ENCODE assay signal across 8 cellular contexts in the genomic region with DNA sequence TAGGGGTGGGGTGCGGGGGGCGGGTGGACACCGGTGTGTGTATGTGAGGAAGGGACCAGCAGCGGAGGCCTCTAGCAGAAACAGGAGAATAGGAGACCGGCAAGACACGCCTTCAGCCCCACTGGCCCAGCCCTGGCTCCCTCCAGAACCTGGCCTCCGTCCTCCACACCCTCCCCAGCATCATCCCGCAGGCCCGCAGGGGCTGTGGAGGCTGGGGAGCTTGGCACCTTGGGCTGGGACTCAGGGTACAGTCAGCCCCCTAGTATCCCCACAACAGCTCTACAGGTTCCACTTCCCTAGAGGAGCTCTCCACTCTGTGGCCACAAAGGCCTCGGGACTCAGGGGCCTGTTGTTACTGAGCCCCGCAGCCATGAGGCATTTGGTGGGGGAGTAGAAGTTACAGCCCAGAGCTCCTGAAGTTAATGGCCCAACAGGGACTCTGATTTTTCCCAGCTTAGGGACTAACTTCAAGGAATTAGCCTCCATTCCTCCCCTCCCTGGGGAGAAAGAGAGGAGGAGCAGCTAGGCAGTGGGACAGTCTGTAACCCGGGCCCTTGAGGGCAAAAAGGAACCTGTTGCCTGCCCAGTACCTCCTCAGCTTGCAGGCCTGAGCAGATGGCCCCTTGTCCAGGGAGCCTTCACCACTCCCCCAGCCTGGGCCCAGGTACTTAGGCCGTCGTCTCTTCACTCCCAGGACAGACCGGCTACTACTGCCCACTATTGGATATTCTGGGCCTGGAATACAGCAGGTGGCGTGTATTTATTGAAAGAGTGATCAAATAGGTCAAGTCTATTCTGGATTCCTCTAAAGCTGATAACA. TPM values are rescaled to one million over a fixed set of nuclear protein-coding genes. Genes with fewer than 3 reads are reported as not detected.
A peak's percentile ranks its signal among the peaks of the same experiment; 100 is the strongest.
DNase-seq lines count a peak whose midpoint lies in the region; ATAC-seq and TF ChIP-seq lines count a peak whose summit lies in the region.

No MANE protein-coding gene starts in this region.

- H3K27ac ChIP-seq in SK-N-SH (ENCODE audit: low read depth in 2 of 2, low read length in 1 of 2) (peak overlapping the region; percentile 58 to 90; a peak in 3 of 4 replicates), foreskin keratinocyte (no peak overlapping the region)

- peaks cover 10% of the 10 kb centered on the region for H3F3A ChIP-seq in SK-N-SH (replicated peaks; ENCODE audit: insufficient read depth)

- no peak for DNase-seq in activated naive CD4-positive, alpha-beta T cell treated with anti-CD3 and anti-CD28 coated beads, Interleukin-2, amount 10 ng/mL, durations not matched to agents 7 days and 5 days
- DNase-seq in activated naive CD4-positive, alpha-beta T cell treated with anti-CD3 and anti-CD28 coated beads, Interleukin-2, amount 50 U/mL, for 16 hours, result no peak
- DNase-seq in SK-N-SH (no peak), fibroblast of mammary gland (ENCODE audit: low read depth) (no peak), posterior vena cava (ENCODE audit: low spot score) (peak; percentile 86), NCI-H748 (lab: John Stamatoyannopoulos, UW; ENCODE audit: unreplicated experiment) (no peak), foreskin keratinocyte (no peak), NCI-H446 (lab: John Stamatoyannopoulos, UW) (no peak)

- H3K4me1 ChIP-seq in SK-N-SH (ENCODE audit: control insufficient read depth in 1 of 2, insufficient read depth in 2 of 2, low read depth in 1 of 2, low read length in 1 of 2) (peaks cover 14 to 55% of the 10 kb centered on the region in 2 experiments; a peak in 3 of 4 replicates), foreskin keratinocyte (no peaks in the 10 kb centered on the region)

- no peaks in the 10 kb centered on the region for H3K9me3 Mint-ChIP-seq in activated naive CD4-positive, alpha-beta T cell treated with anti-CD3 and anti-CD28 coated beads, Interleukin-2, amount 10 ng/mL, durations not matched to agents 7 days and 5 days

- no peaks in the 10 kb centered on the region for H3K79me2 ChIP-seq in SK-N-SH (ENCODE audit: insufficient read depth)

- H3K27me3 ChIP-seq in SK-N-SH (ENCODE audit: insufficient read depth) (no peaks in the 10 kb centered on the region), foreskin keratinocyte (no peaks in the 10 kb centered on the region)

- no peaks in the 10 kb centered on the region for H3K36me3 ChIP-seq in SK-N-SH (replicated peaks in 1 of 2; ENCODE audit: control insufficient read depth in 1 of 2, insufficient read depth in 2 of 2, low read length in 1 of 2)

- H3K27me3 Mint-ChIP-seq in activated naive CD4-positive, alpha-beta T cell treated with anti-CD3 and anti-CD28 coated beads, Interleukin-2, amount 10 ng/mL, durations not matched to agents 7 days and 5 days, result peaks cover 5% of the 10 kb centered on the region

- peak overlapping the region; percentile 75 for H3K4me3 Mint-ChIP-seq in activated naive CD4-positive, alpha-beta T cell treated with anti-CD3 and anti-CD28 coated beads, Interleukin-2, amount 10 ng/mL, durations not matched to agents 7 days and 5 days

- H3K4me1 Mint-ChIP-seq in activated naive CD4-positive, alpha-beta T cell treated with anti-CD3 and anti-CD28 coated beads, Interleukin-2, amount 10 ng/mL, durations not matched to agents 7 days and 5 days, result peaks cover 48% of the 10 kb centered on the region

- H3K4me3 ChIP-seq in SK-N-SH (ENCODE audit: low read depth in 2 of 2, low read length in 1 of 2) (peak overlapping the region in 1 of 2 experiments; percentile 42; a peak in 1 of 4 replicates), fibroblast of mammary gland (ENCODE audit: control insufficient read depth, low read depth, low read length) (peak overlapping the region; percentile 27)

- peak overlapping the region; percentile 60; the same call in 1 of the 2 replicates for H3K9ac ChIP-seq in SK-N-SH

- no peaks in the 10 kb centered on the region for H3K9me2 ChIP-seq in SK-N-SH

- H3K36me3 Mint-ChIP-seq in activated naive CD4-positive, alpha-beta T cell treated with anti-CD3 and anti-CD28 coated beads, Interleukin-2, amount 10 ng/mL, durations not matched to agents 7 days and 5 days, result no peaks in the 10 kb centered on the region

- TF ChIP-seq RAD21 in SK-N-SH (IDR thresholded peaks at IDR 0.05; ENCODE audit: low read length), result no peak

- H3K4me2 ChIP-seq in SK-N-SH, result peak overlapping the region; percentile 66; the same call in 1 of the 2 replicates

- CTCF ChIA-PET in activated naive CD4-positive, alpha-beta T cell treated with anti-CD3 and anti-CD28 coated beads, Interleukin-2, amount 10 ng/mL, durations not matched to agents 7 days and 5 days (lab: Charles Lee), result interaction anchor here (0.9 to 2.5 kb wide), 5 partner anchors 19 to 199 kb away, joined by 3 to 10 read pairs (median 3); no protein-coding TSS in a partner anchor
- CTCF ChIA-PET in SK-N-SH (lab: Yijun Ruan, JAX), result interaction anchor here (0.8 to 6.9 kb wide), 8 partner anchors 8 to 123 kb away, joined by 3 to 61 read pairs (median 4); a partner anchor contains a TSS

- no peak for ATAC-seq in foreskin keratinocyte

- H3K27ac Mint-ChIP-seq in activated naive CD4-positive, alpha-beta T cell treated with anti-CD3 and anti-CD28 coated beads, Interleukin-2, amount 10 ng/mL, durations not matched to agents 7 days and 5 days, result peak overlapping the region; percentile 94

- TF ChIP-seq CTCF in SK-N-SH (IDR thresholded peaks at IDR 0.05) (no peak), fibroblast of mammary gland (conservative IDR thresholded peaks at IDR 0.05; ENCODE audit: control insufficient read depth, insufficient read depth, low read depth, low read length) (no peak), foreskin keratinocyte (conservative IDR thresholded peaks at IDR 0.05) (no peak)

- H4K20me1 ChIP-seq in SK-N-SH (ENCODE audit: insufficient read depth), result no peaks in the 10 kb centered on the region

- POLR2A ChIA-PET in SK-N-SH (lab: Yijun Ruan, JAX), result interaction anchor here (1.0 to 4.3 kb wide), 10 partner anchors 8 to 111 kb away, joined by 4 to 94 read pairs (median 15); a partner anchor contains a TSS

- intact Hi-C loops in posterior vena cava (cut with DNase I), result no loop called here

- no peak for TF ChIP-seq EP300 in SK-N-SH (IDR thresholded peaks at IDR 0.05; ENCODE audit: borderline replicate concordance in 1 of 2, low read depth in 1 of 2, low read length in 1 of 2)

- WGBS in SK-N-SH (ENCODE audit: low lambda C conversion rate), result 92% methylated on average over 4 of the region's 16 CpGs

- peak overlapping the region; percentile 75; the same call in 1 of the 2 replicates for H2AFZ ChIP-seq in SK-N-SH (ENCODE audit: low read depth)

- no peaks in the 10 kb centered on the region for H3K9me3 ChIP-seq in SK-N-SH

TF ChIP-seq in SK-N-SH, 30 proteins besides CTCF, POLR2A, EP300 and RAD21:
- no peak for TF ChIP-seq GATA2 (CRISPR knock-in tag; IDR thresholded peaks at IDR 0.05)
- TF ChIP-seq SIN3A (IDR thresholded peaks at IDR 0.05; ENCODE audit: borderline replicate concordance, low read depth, low read length), result no peak

RNA-seq across cellular contexts. Expression of a gene that starts 20.0 kb away (rescaled TPM):
- polyA plus RNA-seq in SK-N-SH (2012; rRNA removed) (0.33 and 0.42 TPM in 2 replicates), foreskin keratinocyte (0.11 and 0.13 TPM in 2 replicates)
- 0.21 and 0.42 TPM in 2 replicates for polyA plus RNA-seq in SK-N-SH (2012; cell fraction: cytosol; rRNA removed)
- polyA plus RNA-seq in SK-N-SH (2012; cell fraction: nucleus; rRNA removed), result 1.9 and 2.3 TPM in 2 replicates
- total RNA-seq in posterior vena cava (not detected), foreskin keratinocyte (0.25 TPM in 1 of 2 replicates, not detected in the other)

RNA-seq across cellular contexts. Expression of a gene that starts 28.3 kb away (rescaled TPM):
- polyA plus RNA-seq in SK-N-SH (2012; rRNA removed) (1.2 and 1.3 TPM in 2 replicates), foreskin keratinocyte (267 and 379 TPM in 2 replicates)
- polyA plus RNA-seq in SK-N-SH (2012; cell fraction: cytosol; rRNA removed), result 0.94 and 1.5 TPM in 2 replicates
- 1.4 and 2.0 TPM in 2 replicates for polyA plus RNA-seq in SK-N-SH (2012; cell fraction: nucleus; rRNA removed)
- total RNA-seq in posterior vena cava (10 to 100 TPM; 56.6 to 72.1 TPM), foreskin keratinocyte (219 and 303 TPM in 2 replicates)
